25 cellular contexts compared by ENCODE assay signal in genomic region chr6:42471116-42471515, GRCh38.
"Had no signal": no experiment of that assay in that cellular context is flagged by ENCODE, and none has a peak within 500 bp of the region (broad histone marks: within the 10 kb centered on the region; RNA-seq: fewer than 3 reads in every experiment).

No MANE protein-coding gene starts in this region.

- H3K4me2 ChIP-seq: smooth muscle cell had no signal

- H3K4me1 ChIP-seq: gastrocnemius medialis, lower lobe of right lung, prostate gland, right atrium auricular region, suprapubic skin, transverse colon, upper lobe of right lung, uterus had no signal

- H3K4me3 ChIP-seq: dorsolateral prefrontal cortex, gastrocnemius medialis, lower lobe of right lung, prostate gland, right atrium auricular region, smooth muscle cell, suprapubic skin, transverse colon, upper lobe of right lung, uterus had no signal

- ATAC-seq: esophagus mucosa; gastrocnemius medialis; left ventricle myocardium superior; lower lobe of right lung; natural killer cell; sciatic nerve; stimulated activated naive CD8-positive, alpha-beta T cell treated with anti-CD3 and anti-CD28 coated beads, Interleukin-15, amount 100 ng/mL, for 72 hours; upper lobe of right lung had no signal

- H3K27ac Mint-ChIP-seq: natural killer cell; stimulated activated naive CD8-positive, alpha-beta T cell treated with anti-CD3 and anti-CD28 coated beads, Interleukin-15, amount 100 ng/mL, for 72 hours had no signal

- H3K27me3 Mint-ChIP-seq: stimulated activated naive CD8-positive, alpha-beta T cell treated with anti-CD3 and anti-CD28 coated beads, Interleukin-15, amount 100 ng/mL, for 72 hours had no signal

- H3K36me3 ChIP-seq: gastrocnemius medialis, lower lobe of right lung, prostate gland, right atrium auricular region, suprapubic skin, transverse colon, upper lobe of right lung, uterus had no signal

- H3K27me3 ChIP-seq: dorsolateral prefrontal cortex, gastrocnemius medialis, right atrium auricular region, suprapubic skin, transverse colon, upper lobe of right lung, uterus had no signal

- H3K4me3 Mint-ChIP-seq: natural killer cell; stimulated activated naive CD8-positive, alpha-beta T cell treated with anti-CD3 and anti-CD28 coated beads, Interleukin-15, amount 100 ng/mL, for 72 hours had no signal

- DNase-seq: dorsolateral prefrontal cortex; effector CD4-positive, alpha-beta T cell; foreskin fibroblast; gastrocnemius medialis; head of caudate nucleus; left ventricle myocardium superior; lower lobe of right lung; natural killer cell; nucleus accumbens; stimulated activated CD4-positive, alpha-beta T cell treated with anti-CD3 and anti-CD28 coated beads, Interleukin-12 subunit alpha, Interleukin-12 subunit beta, amount 100 ng/mL, for 4 hours; stimulated activated CD4-positive, alpha-beta T cell treated with anti-CD3 and anti-CD28 coated beads, Interleukin-1b, Interleukin-23, amount 100 ng/mL, for 48 hours; stimulated activated CD4-positive, alpha-beta T cell treated with anti-CD3 and anti-CD28 coated beads, Interleukin-4, amount 100 ng/mL, for 1 hour; stimulated activated CD8-positive, alpha-beta memory T cell treated with anti-CD3 and anti-CD28 coated beads, Interleukin-4, amount 100 ng/mL, for 48 hours; stimulated activated naive CD4-positive, alpha-beta T cell; stimulated activated naive CD8-positive, alpha-beta T cell treated with anti-CD3 and anti-CD28 coated beads, Interleukin-15, amount 100 ng/mL, for 72 hours; transverse colon; upper lobe of right lung; uterus had no signal

- H3K27ac ChIP-seq: dorsolateral prefrontal cortex, epithelial cell of prostate, gastrocnemius medialis, lower lobe of right lung, prostate gland, right atrium auricular region, suprapubic skin, transverse colon, upper lobe of right lung, uterus had no signal

- H3K9me3 ChIP-seq: gastrocnemius medialis, prostate gland, upper lobe of right lung, uterus had no signal

- H3K4me1 Mint-ChIP-seq: natural killer cell; stimulated activated naive CD8-positive, alpha-beta T cell treated with anti-CD3 and anti-CD28 coated beads, Interleukin-15, amount 100 ng/mL, for 72 hours had no signal
